Comparison of ENCODE assay signal across 1 cellular context in the genomic region with DNA sequence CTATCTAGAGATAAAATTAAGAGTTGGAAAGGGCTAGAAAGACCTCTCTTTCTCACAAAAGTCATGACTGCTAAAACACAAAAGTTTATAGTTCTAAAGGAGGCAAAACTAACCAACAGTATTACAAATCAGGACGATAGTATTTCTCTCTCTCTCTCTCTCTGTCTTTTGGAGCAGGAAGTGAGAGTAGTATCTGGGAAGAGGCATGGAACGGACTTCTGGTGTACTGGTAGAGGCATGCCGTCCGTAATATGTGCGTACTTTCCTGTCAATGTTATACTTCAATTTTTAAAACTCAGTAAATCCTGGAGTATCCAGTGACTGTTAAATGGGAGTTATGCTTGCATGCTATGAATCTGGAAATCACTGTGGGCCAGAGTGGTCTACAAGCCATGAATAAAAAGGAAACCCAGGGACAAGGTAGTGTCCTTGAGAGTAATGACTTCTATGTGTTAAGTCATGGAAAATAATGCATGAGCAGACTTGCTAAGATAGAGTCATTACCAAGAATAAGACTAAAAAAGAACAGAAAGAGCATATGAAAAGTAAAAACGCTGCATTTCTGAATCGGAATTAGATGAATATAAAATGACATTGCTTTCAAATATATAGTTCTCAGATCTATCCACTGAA.
TF ChIP-seq lines count a peak whose summit lies in the region.

No MANE protein-coding gene starts in this region.

TF ChIP-seq in GM12878, 131 proteins besides CTCF, POLR2A, EP300 and RAD21 (continued from another document):
- no peak for TF ChIP-seq LARP7 (IDR thresholded peaks at IDR 0.05)
- TF ChIP-seq POLR2AphosphoS2 (IDR thresholded peaks at IDR 0.05; ENCODE audit: low read depth, low read length), result no peak
- no peak for TF ChIP-seq ZBTB4 (CRISPR knock-in tag; IDR thresholded peaks at IDR 0.05)
- no peak for TF ChIP-seq POLR2AphosphoS5 (IDR thresholded peaks at IDR 0.05; ENCODE audit: low read length)
- no peak for TF ChIP-seq NRF1 (conservative IDR thresholded peaks at IDR 0.05; ENCODE audit: low read depth, low read length)
